In the genomic region with DNA sequence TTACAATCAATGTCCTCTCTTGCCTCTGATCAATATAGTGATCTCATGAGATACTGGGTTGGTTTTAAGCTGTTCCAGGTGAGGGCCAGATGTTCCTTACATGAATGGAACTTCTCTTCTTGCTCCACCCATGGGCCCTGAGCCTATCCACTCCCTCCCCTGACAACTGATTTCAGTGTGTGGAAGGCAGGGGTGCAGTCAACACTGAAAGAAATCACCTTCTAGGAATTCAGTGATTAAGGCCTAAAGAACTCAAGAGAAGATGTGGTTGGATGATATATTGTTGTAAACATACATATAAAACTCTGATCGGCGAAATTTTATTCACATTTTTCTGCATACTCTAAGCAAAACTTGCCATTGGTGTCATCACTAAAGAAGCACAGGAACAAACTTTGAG, we compare ENCODE assay signal across 1 cellular context.
TF ChIP-seq lines count a peak whose summit lies in the region.

No MANE protein-coding gene starts in this region.

TF ChIP-seq in K562, 482 proteins besides CTCF, POLR2A, EP300 and RAD21:
- TF ChIP-seq, protein P1, sequence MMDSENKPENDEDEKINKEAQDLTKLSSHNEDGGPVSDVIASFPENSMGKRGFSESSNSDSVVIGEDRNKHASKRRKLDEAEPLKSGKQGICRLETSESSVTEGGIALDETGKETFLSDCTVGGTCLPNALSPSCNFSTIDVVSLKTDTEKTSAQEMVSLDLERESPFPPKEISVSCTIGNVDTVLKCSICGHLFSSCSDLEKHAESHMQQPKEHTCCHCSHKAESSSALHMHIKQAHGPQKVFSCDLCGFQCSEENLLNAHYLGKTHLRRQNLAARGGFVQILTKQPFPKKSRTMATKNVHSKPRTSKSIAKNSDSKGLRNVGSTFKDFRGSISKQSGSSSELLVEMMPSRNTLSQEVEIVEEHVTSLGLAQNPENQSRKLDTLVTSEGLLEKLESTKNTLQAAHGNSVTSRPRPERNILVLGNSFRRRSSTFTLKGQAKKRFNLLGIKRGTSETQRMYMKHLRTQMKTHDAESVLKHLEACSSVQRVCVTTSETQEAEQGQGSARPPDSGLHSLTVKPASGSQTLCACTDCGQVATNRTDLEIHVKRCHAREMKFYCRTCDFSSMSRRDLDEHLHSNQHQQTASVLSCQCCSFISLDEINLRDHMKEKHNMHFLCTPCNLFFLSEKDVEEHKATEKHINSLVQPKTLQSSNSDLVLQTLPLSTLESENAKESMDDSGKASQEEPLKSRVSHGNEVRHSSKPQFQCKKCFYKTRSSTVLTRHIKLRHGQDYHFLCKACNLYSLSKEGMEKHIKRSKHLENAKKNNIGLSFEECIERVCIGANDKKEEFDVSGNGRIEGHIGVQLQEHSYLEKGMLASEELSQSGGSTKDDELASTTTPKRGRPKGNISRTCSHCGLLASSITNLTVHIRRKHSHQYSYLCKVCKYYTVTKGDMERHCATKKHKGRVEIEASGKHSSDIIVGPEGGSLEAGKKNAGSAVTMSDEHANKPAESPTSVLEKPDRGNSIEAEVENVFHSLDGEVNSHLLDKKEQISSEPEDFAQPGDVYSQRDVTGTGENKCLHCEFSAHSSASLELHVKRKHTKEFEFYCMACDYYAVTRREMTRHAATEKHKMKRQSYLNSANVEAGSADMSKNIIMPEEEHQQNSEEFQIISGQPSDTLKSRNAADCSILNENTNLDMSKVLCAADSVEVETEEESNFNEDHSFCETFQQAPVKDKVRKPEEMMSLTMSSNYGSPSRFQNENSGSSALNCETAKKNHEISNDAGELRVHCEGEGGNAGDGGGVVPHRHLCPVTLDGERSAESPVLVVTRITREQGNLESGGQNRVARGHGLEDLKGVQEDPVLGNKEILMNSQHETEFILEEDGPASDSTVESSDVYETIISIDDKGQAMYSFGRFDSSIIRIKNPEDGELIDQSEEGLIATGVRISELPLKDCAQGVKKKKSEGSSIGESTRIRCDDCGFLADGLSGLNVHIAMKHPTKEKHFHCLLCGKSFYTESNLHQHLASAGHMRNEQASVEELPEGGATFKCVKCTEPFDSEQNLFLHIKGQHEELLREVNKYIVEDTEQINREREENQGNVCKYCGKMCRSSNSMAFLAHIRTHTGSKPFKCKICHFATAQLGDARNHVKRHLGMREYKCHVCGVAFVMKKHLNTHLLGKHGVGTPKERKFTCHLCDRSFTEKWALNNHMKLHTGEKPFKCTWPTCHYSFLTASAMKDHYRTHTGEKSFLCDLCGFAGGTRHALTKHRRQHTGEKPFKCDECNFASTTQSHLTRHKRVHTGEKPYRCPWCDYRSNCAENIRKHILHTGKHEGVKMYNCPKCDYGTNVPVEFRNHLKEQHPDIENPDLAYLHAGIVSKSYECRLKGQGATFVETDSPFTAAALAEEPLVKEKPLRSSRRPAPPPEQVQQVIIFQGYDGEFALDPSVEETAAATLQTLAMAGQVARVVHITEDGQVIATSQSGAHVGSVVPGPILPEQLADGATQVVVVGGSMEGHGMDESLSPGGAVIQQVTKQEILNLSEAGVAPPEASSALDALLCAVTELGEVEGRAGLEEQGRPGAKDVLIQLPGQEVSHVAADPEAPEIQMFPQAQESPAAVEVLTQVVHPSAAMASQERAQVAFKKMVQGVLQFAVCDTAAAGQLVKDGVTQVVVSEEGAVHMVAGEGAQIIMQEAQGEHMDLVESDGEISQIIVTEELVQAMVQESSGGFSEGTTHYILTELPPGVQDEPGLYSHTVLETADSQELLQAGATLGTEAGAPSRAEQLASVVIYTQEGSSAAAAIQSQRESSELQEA (IDR thresholded peaks at IDR 0.05; ENCODE audit: low read depth): no peak
TF ChIP-seq in K562: peak in this region for 0.
